30 cellular contexts compared by ENCODE assay signal in genomic region chr21:30958737-30959136, GRCh38.
"Had no signal": no experiment of that assay in that cellular context is flagged by ENCODE, and none has a peak within 500 bp of the region (broad histone marks: within the 10 kb centered on the region; RNA-seq: fewer than 3 reads in every experiment).

No MANE protein-coding gene starts in this region.

- H3K27ac ChIP-seq: adrenal gland, ascending aorta, cardiac muscle cell, VCaP had no signal

- H3K4me1 ChIP-seq: adrenal gland, ascending aorta had no signal

- H3K4me3 ChIP-seq: adrenal gland, ascending aorta, cardiac muscle cell had no signal

- ATAC-seq: activated CD8-positive, alpha-beta T cell treated with anti-CD3 and anti-CD28 coated beads for 36 hours; activated naive CD4-positive, alpha-beta T cell treated with anti-CD3 and anti-CD28 coated beads, Interleukin-2, amount 50 U/mL, for 72 hours; activated T-cell treated with anti-CD3 and anti-CD28 coated beads, Interleukin-2, amount 50 U/mL, for 4 hours; activated T-cell treated with anti-CD3 and anti-CD28 coated beads, Interleukin-2, amount 50 U/mL, for 72 hours; activated T-helper 17 cell treated with anti-CD3 and anti-CD28 coated beads, Interleukin-2, amount 50 U/mL, for 72 hours had no signal

- H3K9me3 ChIP-seq: adrenal gland, ascending aorta had no signal

- H3K36me3 ChIP-seq: adrenal gland, ascending aorta, cardiac muscle cell had no signal

- H3K27me3 ChIP-seq: adrenal gland, ascending aorta, cardiac muscle cell had no signal

- DNase-seq: activated B cell treated with CpG ODN at 0.5 μM for 24 hours; activated CD4-positive, alpha-beta memory T cell treated with anti-CD3 and anti-CD28 coated beads for 36 hours; activated CD4-positive, alpha-beta T cell treated with anti-CD3 and anti-CD28 coated beads for 4 hours; activated CD4-positive, alpha-beta T cell treated with anti-CD3 and anti-CD28 coated beads, Interleukin-2, amount 10 ng/mL, durations not matched to agents 24 days and 14 days; activated CD4-positive, alpha-beta T cell treated with anti-CD3 and anti-CD28 coated beads, Interleukin-2, amount 50 U/mL, for 1 hour; activated CD4-positive, alpha-beta T cell treated with anti-CD3 and anti-CD28 coated beads, Interleukin-2, amount 50 U/mL, for 4 hours; activated CD4-positive, CD25-positive, alpha-beta regulatory T cell treated with anti-CD3 and anti-CD28 coated beads, Interleukin-2, amount 50 U/mL, for 72 hours; activated CD8-positive, alpha-beta memory T cell treated with anti-CD3 and anti-CD28 coated beads, Interleukin-2, amount 50 U/mL, for 4 hours; activated CD8-positive, alpha-beta T cell treated with anti-CD3 and anti-CD28 coated beads for 36 hours; activated effector memory CD4-positive, alpha-beta T cell treated with anti-CD3 and anti-CD28 coated beads, Interleukin-2, amount 50 U/mL, for 16 hours; activated gamma-delta T cell treated with Interleukin-2 at 50 U/mL for 16 hours; activated naive CD4-positive, alpha-beta T cell; activated naive CD4-positive, alpha-beta T cell treated with anti-CD3 and anti-CD28 coated beads for 36 hours; activated naive CD4-positive, alpha-beta T cell treated with anti-CD3 and anti-CD28 coated beads, Interleukin-2, amount 50 U/mL, for 16 hours; activated naive CD8-positive, alpha-beta T cell treated with anti-CD3 and anti-CD28 coated beads for 36 hours; activated T-cell treated with anti-CD3 and anti-CD28 coated beads for 4 hours; activated T-cell treated with anti-CD3 and anti-CD28 coated beads, Interleukin-2, amount 50 U/mL, for 1 hour; activated T-cell treated with anti-CD3 and anti-CD28 coated beads, Interleukin-2, amount 50 U/mL, for 4 hours; activated T-cell treated with anti-CD3 and anti-CD28 coated beads, Interleukin-2, amount 50 U/mL, for 72 hours; adrenal gland; amniotic stem cell; central memory CD4-positive, alpha-beta T cell; T-helper 1 cell; T-helper 2 cell; T-helper 9 cell had no signal
